ENCODE assay signal across 8 cellular contexts in the genomic region with DNA sequence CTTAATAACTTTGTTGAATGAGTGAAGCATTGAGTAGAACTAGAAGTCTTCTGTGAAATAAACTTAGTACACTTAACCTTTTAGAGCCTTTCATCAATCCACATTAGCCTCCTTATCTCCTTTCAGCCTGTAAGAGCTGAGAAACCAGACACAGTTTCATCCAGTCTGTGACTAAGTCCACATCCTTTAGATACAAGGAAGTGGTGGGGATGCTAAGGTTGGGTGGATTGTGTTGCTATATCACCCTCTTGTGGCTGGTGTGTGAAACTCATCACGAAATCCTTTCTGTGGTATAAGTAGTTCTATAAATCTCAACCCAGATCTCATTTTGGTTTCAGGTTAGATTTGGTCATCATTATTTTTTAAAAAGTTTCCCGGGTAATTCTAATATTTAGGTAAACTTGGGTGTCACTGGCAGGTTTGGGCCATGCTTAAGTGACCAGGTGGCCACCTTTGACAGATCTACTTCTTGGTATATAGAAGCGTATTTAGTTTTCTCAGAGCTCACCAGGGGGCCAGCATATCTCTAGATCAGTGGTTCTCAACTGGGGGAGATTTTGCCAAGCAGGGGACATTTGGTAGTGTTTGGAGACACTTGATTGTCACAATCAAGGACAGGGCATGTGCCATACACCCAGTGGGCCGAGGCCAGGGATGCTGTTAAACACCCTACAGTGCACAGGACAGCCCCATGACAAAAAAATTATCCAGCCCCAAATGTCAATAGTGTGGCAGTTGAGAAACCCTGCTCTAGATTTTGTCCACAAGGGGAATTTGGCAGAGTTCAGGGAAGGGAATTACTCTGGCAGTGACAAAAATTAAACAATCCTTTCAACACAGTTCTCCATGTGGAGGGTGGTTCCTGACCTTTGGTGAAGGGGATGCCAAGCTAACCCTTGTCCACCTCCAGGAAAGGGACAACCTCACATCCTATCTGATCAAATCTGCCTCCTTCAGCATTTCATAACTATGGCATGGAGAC. TPM values are rescaled to one million over a fixed set of nuclear protein-coding genes. Genes with fewer than 3 reads are reported as not detected.
DNase-seq lines count a peak whose midpoint lies in the region; ATAC-seq, FAIRE-seq and TF ChIP-seq lines count a peak whose summit lies in the region.

No MANE protein-coding gene starts in this region.

- POLR2A ChIA-PET in A673 (lab: Charles Lee; ENCODE audit: low non-redundant PET) (no interaction called here), GM12878 (lab: Charles Lee) (interaction anchor here (0.6 to 5.3 kb wide), 12 partner anchors 19 to 179 kb away, joined by 3 to 45 read pairs (median 6); partner anchors contain the start of genes CD84, SLAMF1 and SLAMF6)

- SMC1A ChIA-PET in GM12878 (lab: Charles Lee; ENCODE audit: uncharacterized antibody, unreplicated experiment): interaction anchor here (0.8 to 7.1 kb wide), 27 partner anchors 12 to 253 kb away, joined by 3 to 395 read pairs (median 9); partner anchors contain the start of genes CD84 and SLAMF6

- TF ChIP-seq EP300 in GM12878 (IDR thresholded peaks at IDR 0.05; ENCODE audit: borderline replicate concordance in 1 of 2, control insufficient read depth in 1 of 2, low read depth in 2 of 2, low read length in 2 of 2): no peak

- FAIRE-seq in GM12878 (lab: Jason Lieb, UNC): peak; percentile 97

- H3K27me3 ChIP-seq in A673 (replicated peaks; ENCODE audit: insufficient read depth, low read depth, low read length, poor library complexity) (no peaks in the 10 kb centered on the region), GM12878 (replicated peaks in 1 of 2; ENCODE audit: control insufficient read depth in 2 of 2, insufficient read depth in 2 of 2, low read length in 1 of 2) (no peaks in the 10 kb centered on the region)

- CTCF ChIA-PET in A673 (lab: Charles Lee) (interaction anchor here (0.5 to 2.6 kb wide), 6 partner anchors 12 to 179 kb away, joined by 3 to 6 read pairs (median 4); no protein-coding TSS in a partner anchor), GM12878 (lab: Yijun Ruan, JAX) (interaction anchor here (0.5 to 9.9 kb wide), 38 partner anchors 11 to 1957 kb away, joined by 3 to 355 read pairs (median 4); partner anchors contain the start of genes CD84 and SLAMF6)

- no peaks in the 10 kb centered on the region for H3K79me2 ChIP-seq in GM12878 (ENCODE audit: control insufficient read depth, insufficient read depth, low read length)

- peak; percentile 43 for ATAC-seq in HG02610 (IDR thresholded peaks at IDR 0.05; ENCODE audit: unreplicated experiment)
- ATAC-seq in GM12878: peak; percentile 83

- RAD21 ChIA-PET in GM12878 (lab: Charles Lee; ENCODE audit: unreplicated experiment): interaction anchor here (0.5 to 8.3 kb wide), 30 partner anchors 10 to 386 kb away, joined by 3 to 257 read pairs (median 6); partner anchors contain the start of genes CD84 and SLAMF6

- BruUV-seq in A673 (replicated peaks; lab: Mats Ljungman, UMichigan) (no TSS peak), GM12878 (replicated peaks; lab: Mats Ljungman, UMichigan) (no TSS peak)

- peak; percentile 88 for DNase-seq in A673 (ENCODE audit: low spot score)
- DNase-seq in GM12865 (ENCODE audit: low read depth): peak; percentile 93
- peak; percentile 96 for DNase-seq in NAMALWA (ENCODE audit: low spot score)
- DNase-seq in SK-N-MC (ENCODE audit: low read depth, low spot score): peak; percentile 24
- peak; percentile 90 for DNase-seq in GM12878 (ENCODE audit: low read depth, low spot score)
- peak; percentile 40 for DNase-seq in iPS DF 19.7 (ENCODE audit: low read depth, low spot score)
- peak; percentile 59 for DNase-seq in stimulated activated CD4-positive, alpha-beta T cell treated with anti-CD3 and anti-CD28 coated beads, Interleukin-2, amount 100 ng/mL, for 4 hours (ENCODE audit: low read depth)

- TF ChIP-seq CTCF in A673 (conservative IDR thresholded peaks at IDR 0.05; ENCODE audit: low read depth, low read length) (peak; percentile 79), GM12865 (IDR thresholded peaks at IDR 0.05; ENCODE audit: insufficient read depth, low read depth, low read length, missing control alignments) (peak; percentile 71), GM12878 (IDR thresholded peaks at IDR 0.05 in 2 of 3, conservative IDR thresholded peaks at IDR 0.05 in 1 of 3; ENCODE audit: control insufficient read depth in 2 of 3, extremely low read depth in 1 of 3, insufficient read depth in 1 of 3, low read depth in 3 of 3, low read length in 3 of 3) (peak; percentile 68 to 85 (median 84))

- no peak for TF ChIP-seq POLR2A in GM12878 (IDR thresholded peaks at IDR 0.05; ENCODE audit: low read depth, low read length)

- WGBS in GM12878 (ENCODE audit: insufficient coverage, insufficient replicate concordance, low lambda C conversion rate, missing lambda C conversion rate): 49% methylated on average over 4 of the region's 4 CpGs

- H3K4me3 ChIP-seq in A673 (ENCODE audit: low read depth, low read length, poor library complexity, severe bottlenecking) (no peak overlapping the region), GM12865 (ENCODE audit: low read depth, low read length) (no peak overlapping the region), SK-N-MC (no peak overlapping the region), GM12878 (no peak overlapping the region)

- no peak overlapping the region; the same call in 1 of the 2 replicates for H2AFZ ChIP-seq in GM12878 (ENCODE audit: control insufficient read depth, low read depth, low read length)

- no peaks in the 10 kb centered on the region for H3K9me3 ChIP-seq in A673 (ENCODE audit: low read depth, low read length, poor library complexity, severe bottlenecking)
- no peaks in the 10 kb centered on the region for H3K9me3 ChIP-seq in SK-N-MC (ENCODE audit: low read depth, low read length)
- H3K9me3 ChIP-seq in GM12878 (replicated peaks; ENCODE audit: control insufficient read depth, insufficient read depth, low read length): peaks cover 6% of the 10 kb centered on the region

- no peak overlapping the region for H3K27ac ChIP-seq in A673 (ENCODE audit: low read depth, low read length, poor library complexity, severe bottlenecking)
- no peak overlapping the region for H3K27ac ChIP-seq in SK-N-MC
- peak overlapping the region; percentile 89 for H3K27ac ChIP-seq in GM12878 (ENCODE audit: control insufficient read depth, insufficient read depth)

- peaks cover 15% of the 10 kb centered on the region for H3K4me1 ChIP-seq in A673 (ENCODE audit: insufficient read depth, low read length, poor library complexity, severe bottlenecking)
- peaks cover 30% of the 10 kb centered on the region for H3K4me1 ChIP-seq in GM12878 (ENCODE audit: control insufficient read depth, insufficient read depth, low read length)

- in situ Hi-C loops in GM12878 (cut with MboI): loop anchor here (5.0 kb wide), 2 partner anchors 60 to 180 kb away; no protein-coding TSS in a partner anchor

- TF ChIP-seq RAD21 in GM12878 (IDR thresholded peaks at IDR 0.05; ENCODE audit: insufficient read depth, low read depth, low read length): peak; percentile 99

- no peaks in the 10 kb centered on the region for H4K20me1 ChIP-seq in GM12878 (ENCODE audit: control insufficient read depth, insufficient read depth)

- H3K36me3 ChIP-seq in A673 (ENCODE audit: insufficient read depth, low read length, poor library complexity, severe bottlenecking) (no peaks in the 10 kb centered on the region), SK-N-MC (ENCODE audit: insufficient read depth, low read length) (no peaks in the 10 kb centered on the region), GM12878 (ENCODE audit: control insufficient read depth in 2 of 2, insufficient read depth in 2 of 2, low read length in 1 of 2) (peaks cover 8 to 10% of the 10 kb centered on the region in 2 experiments)

- intact Hi-C loops in A673 (cut with micrococcal nuclease; ENCODE audit: unreplicated experiment) (loop anchor here (1.0 to 5.0 kb wide), 4 partner anchors 40 to 179 kb away; partner anchors contain the start of gene SLAMF1), GM12878 (cut with micrococcal nuclease; ENCODE audit: unreplicated experiment) (loop anchor here (1.0 to 5.0 kb wide), 5 partner anchors 31 to 415 kb away; partner anchors contain the start of genes CASQ1, COPA and NCSTN)

- no peak overlapping the region for H3K9ac ChIP-seq in SK-N-MC (ENCODE audit: insufficient read length)
- H3K9ac ChIP-seq in GM12878 (ENCODE audit: control insufficient read depth, insufficient read depth, low read length): peak overlapping the region; percentile 49

- H3K4me2 ChIP-seq in GM12878 (ENCODE audit: control insufficient read depth, insufficient read depth): peak overlapping the region; percentile 51

RNA-seq across cellular contexts. Expression of gene CD84, which starts 28.0 kb away (rescaled TPM):
- total RNA-seq in A673 (2021): not detected in 2 replicates
- 245 and 258 TPM in 2 replicates for total RNA-seq in GM12878 (2013; cell fraction: nucleolus; rRNA removed)
- 12.3 and 15.2 TPM in 2 replicates for total RNA-seq in GM12878 (2014; rRNA removed)
- 13.8 and 14.5 TPM in 2 replicates for total RNA-seq in GM12878 (2014; rRNA removed; fragmentation: Illumina TruSeq; extraction: Trizol)
- 10.4 and 14.2 TPM in 2 replicates for total RNA-seq in GM12878 (2021)
- polyA plus RNA-seq in GM12878 (2011; ENCODE audit: low read depth): 12.7 TPM
- polyA plus RNA-seq in GM12878 (2011; rRNA removed): 18.1 and 20.8 TPM in 2 replicates
- polyA plus RNA-seq in GM12878 (2011; cell fraction: cytosol; rRNA removed): 7.7 and 7.8 TPM in 2 replicates
- polyA plus RNA-seq in GM12878 (2011; cell fraction: nucleus; rRNA removed): 20.4 and 23.3 TPM in 2 replicates
- 9.2 and 10.5 TPM in 2 replicates for polyA plus RNA-seq in GM12878 (2012)
- 20.3 and 26.6 TPM in 2 replicates for polyA plus RNA-seq in GM12878 (2014; fragmentation: Illumina TruSeq; extraction: Trizol)
- polyA plus RNA-seq in GM12878 (2014; fragmentation: Nextera tagmentation; extraction: Ambion mirVana): 1 to 10 TPM; 3.4 to 6.8 TPM
- 9.3 and 11.2 TPM in 2 replicates for polyA plus RNA-seq in GM12878 (2014; rRNA removed)
- 1 to 10 TPM; 7.5 to 7.9 TPM for polyA plus RNA-seq in GM12878 (2016; fragmentation: Nextera tagmentation; extraction: Ambion mirVana)
- 21.3 and 24.2 TPM in 2 replicates for polyA minus RNA-seq in GM12878 (2011; rRNA and poly(A)+ RNA removed)
- 2.3 and 2.4 TPM in 2 replicates for polyA minus RNA-seq in GM12878 (2011; cell fraction: cytosol; rRNA and poly(A)+ RNA removed)
- 16.3 and 17.8 TPM in 2 replicates for polyA minus RNA-seq in GM12878 (2011; cell fraction: nucleus; rRNA and poly(A)+ RNA removed)

RNA-seq across cellular contexts. Expression of gene SLAMF1, which starts 39.5 kb away (rescaled TPM):
- total RNA-seq in A673 (2021): 1.1 and 2.2 TPM in 2 replicates
- total RNA-seq in GM12878 (2013; cell fraction: nucleolus; rRNA removed): 1,111 and 1,167 TPM in 2 replicates
- 121 and 136 TPM in 2 replicates for total RNA-seq in GM12878 (2014; rRNA removed)
- total RNA-seq in GM12878 (2014; rRNA removed; fragmentation: Illumina TruSeq; extraction: Trizol): 134 and 145 TPM in 2 replicates
- total RNA-seq in GM12878 (2021): 125 and 140 TPM in 2 replicates
- polyA plus RNA-seq in GM12878 (2011; ENCODE audit: low read depth): 41.2 TPM
- 260 and 289 TPM in 2 replicates for polyA plus RNA-seq in GM12878 (2011; rRNA removed)
- 194 and 205 TPM in 2 replicates for polyA plus RNA-seq in GM12878 (2011; cell fraction: cytosol; rRNA removed)
- 385 and 567 TPM in 2 replicates for polyA plus RNA-seq in GM12878 (2011; cell fraction: nucleus; rRNA removed)
- 73.7 and 121 TPM in 2 replicates for polyA plus RNA-seq in GM12878 (2012)
- polyA plus RNA-seq in GM12878 (2014; fragmentation: Illumina TruSeq; extraction: Trizol): 134 and 155 TPM in 2 replicates
- polyA plus RNA-seq in GM12878 (2014; fragmentation: Nextera tagmentation; extraction: Ambion mirVana): 100 to 1,000 TPM; 128 to 145 TPM
- polyA plus RNA-seq in GM12878 (2014; rRNA removed): 154 and 204 TPM in 2 replicates
- 10 to 100 TPM; 87.3 to 89.7 TPM for polyA plus RNA-seq in GM12878 (2016; fragmentation: Nextera tagmentation; extraction: Ambion mirVana)
- 378 and 409 TPM in 2 replicates for polyA minus RNA-seq in GM12878 (2011; rRNA and poly(A)+ RNA removed)
- 105 and 108 TPM in 2 replicates for polyA minus RNA-seq in GM12878 (2011; cell fraction: cytosol; rRNA and poly(A)+ RNA removed)
- 309 and 389 TPM in 2 replicates for polyA minus RNA-seq in GM12878 (2011; cell fraction: nucleus; rRNA and poly(A)+ RNA removed)

Comparison
In these comparisons a context has a peak if more than half of its experiments do, and no peak if none do; other contexts are left out.
1. DNase-seq: peak in every context shown above with its lines; median percentile 96 in NAMALWA; 93 in GM12865; 90 in GM12878; 88 in A673; 59 in stimulated activated CD4-positive, alpha-beta T cell treated with anti-CD3 and anti-CD28 coated beads, Interleukin-2, amount 100 ng/mL, for 4 hours; 40 in iPS DF 19.7; 24 in SK-N-MC.
2. RNA of gene CD84, which starts 28.0 kb away (total RNA-seq): 10.4 to 258 TPM in GM12878; not detected in A673; every median in the first group is over 10 times any median in the second.
3. RNA of gene SLAMF1, which starts 39.5 kb away (total RNA-seq): 121 to 1,167 TPM in GM12878; 1.1 to 2.2 TPM in A673; every median in the first group is over 10 times any median in the second.
4. Peak in every context shown above with its lines, with median percentiles within 50 percentile points of each other: CTCF ChIP-seq.